In the genomic region with DNA sequence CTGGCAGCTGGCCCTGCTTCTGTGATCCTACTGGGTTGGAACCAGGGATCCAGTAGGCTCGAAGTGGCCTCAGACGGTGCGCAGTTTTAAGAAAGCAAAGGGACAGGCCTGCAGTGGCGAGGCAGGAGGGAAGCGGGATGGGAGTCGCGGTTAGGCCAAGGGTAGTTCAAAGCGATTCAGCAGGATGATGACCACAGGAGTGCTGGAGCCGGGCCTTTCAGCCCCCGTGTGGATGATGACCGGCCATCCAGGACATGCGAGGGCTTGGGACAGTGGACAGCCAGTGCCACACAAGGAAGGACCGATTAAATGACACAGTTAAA, we compare ENCODE assay signal across 8 cellular contexts. TPM values are rescaled to one million over a fixed set of nuclear protein-coding genes. Genes with fewer than 3 reads are reported as not detected.
DNase-seq lines count a peak whose midpoint lies in the region; ATAC-seq, FAIRE-seq and TF ChIP-seq lines count a peak whose summit lies in the region.

No MANE protein-coding gene starts in this region.

- DNase-seq in DMS114 treated with DMSO at 0.1 percent for 48 hours (lab: John Stamatoyannopoulos, UW; ENCODE audit: unreplicated experiment) (peak; percentile 15), HAP-1 (ENCODE audit: low spot score in 2 of 2) (peak; percentile 43 to 58), HepG2 (ENCODE audit: low spot score) (peak; percentile 29), NCI-H2029 treated with DMSO at 0.1 percent for 48 hours (lab: John Stamatoyannopoulos, UW) (no peak)

- H3K4me1 ChIP-seq in HAP-1 (peaks cover 12% of the 10 kb centered on the region), OCI-LY1 (ENCODE audit: insufficient read depth, low read length, severe bottlenecking) (peaks cover 67% of the 10 kb centered on the region), HepG2 (ENCODE audit: insufficient read depth, low read length) (peaks cover 28% of the 10 kb centered on the region)

- H3K9ac ChIP-seq in OCI-LY1 (ENCODE audit: low read length) (peak overlapping the region; percentile 96), HepG2 (ENCODE audit: insufficient read depth, low read depth, low read length) (peak overlapping the region; percentile 80)

- BruUV-seq in HepG2 (replicated peaks; lab: Mats Ljungman, UMichigan): no TSS peak

- WGBS in HepG2 (ENCODE audit: low lambda C conversion rate): 0% methylated on average over 10 of the region's 13 CpGs

- no peaks in the 10 kb centered on the region for H3K27me3 ChIP-seq in HAP-1 (ENCODE audit: low read depth)
- no peaks in the 10 kb centered on the region for H3K27me3 ChIP-seq in OCI-LY1 (ENCODE audit: insufficient read depth, low read length)
- H3K27me3 ChIP-seq in HepG2 (ENCODE audit: control insufficient read depth in 1 of 2, insufficient read depth in 2 of 2, low read length in 2 of 2): no peaks in the 10 kb centered on the region

- POLR2A ChIA-PET in HepG2 (lab: Yijun Ruan, JAX): no interaction called here

- TF ChIP-seq CTCF in OCI-LY1 (IDR thresholded peaks at IDR 0.05; ENCODE audit: low read length): no peak
- 0 out of 2 replicates have a peak, but pooled peaks have one; percentile 12 for TF ChIP-seq CTCF in HepG2 (CRISPR knock-in tag; IDR thresholded peaks at IDR 0.05)

- no peaks in the 10 kb centered on the region for H4K20me1 ChIP-seq in OCI-LY1 (ENCODE audit: insufficient read depth, low read length)
- H4K20me1 ChIP-seq in HepG2 (ENCODE audit: insufficient read depth, low read length): peaks cover 4% of the 10 kb centered on the region; the same call in 1 of the 2 replicates

- no peak for TF ChIP-seq RAD21 in HepG2 (CRISPR knock-in tag; IDR thresholded peaks at IDR 0.05)

- H2AFZ ChIP-seq in OCI-LY1 (ENCODE audit: low read length): no peak overlapping the region
- no peak overlapping the region for H2AFZ ChIP-seq in HepG2 (ENCODE audit: low read length)

- intact Hi-C loops in HepG2 (cut with micrococcal nuclease; ENCODE audit: unreplicated experiment): loop anchor here (5.0 kb wide), 1 partner anchor 108 kb away; no protein-coding TSS in a partner anchor

- ATAC-seq in HepG2 (peak; percentile 66), GM19023 (IDR thresholded peaks at IDR 0.05; ENCODE audit: unreplicated experiment) (no peak)

- TF ChIP-seq EP300 in HepG2 (IDR thresholded peaks at IDR 0.05; ENCODE audit: low read depth in 2 of 2, low read length in 2 of 2) (no peak), HepG2 (CRISPR knock-in tag; IDR thresholded peaks at IDR 0.05; ENCODE audit: borderline replicate concordance) (no peak)

- H3K36me3 ChIP-seq in HAP-1 (replicated peaks): no peaks in the 10 kb centered on the region
- H3K36me3 ChIP-seq in OCI-LY1 (ENCODE audit: insufficient read depth, low read length): 0 out of 2 replicates have a peak, but pooled peaks cover 4% of the 10 kb centered on the region
- no peaks in the 10 kb centered on the region for H3K36me3 ChIP-seq in HepG2 (replicated peaks in 1 of 2; ENCODE audit: control insufficient read depth in 1 of 2, insufficient read depth in 2 of 2, low read length in 2 of 2)

- peaks cover 45% of the 10 kb centered on the region for H3K79me2 ChIP-seq in OCI-LY1 (ENCODE audit: insufficient read depth, low read length)
- peaks cover 16% of the 10 kb centered on the region for H3K79me2 ChIP-seq in HepG2 (ENCODE audit: insufficient read depth, low read length)

- FAIRE-seq in HepG2 (lab: Jason Lieb, UNC): no peak

- no peak for TF ChIP-seq POLR2A in HepG2 (IDR thresholded peaks at IDR 0.05; ENCODE audit: insufficient read depth in 1 of 2, low read depth in 2 of 2, low read length in 2 of 2)

- H3K4me2 ChIP-seq in OCI-LY1 (ENCODE audit: low read length): peak overlapping the region; percentile 95
- H3K4me2 ChIP-seq in HepG2 (ENCODE audit: low read depth, low read length): peak overlapping the region; percentile 90

- H3K27ac ChIP-seq in OCI-LY1 (ENCODE audit: low read depth, low read length, poor library complexity, severe bottlenecking): peak overlapping the region; percentile 96
- peak overlapping the region; percentile 80 for H3K27ac ChIP-seq in cingulate gyrus (ENCODE audit: low read depth, low read length)
- peak overlapping the region; percentile 81 for H3K27ac ChIP-seq in HepG2 (ENCODE audit: extremely low read length, insufficient read depth, low read length)
- H3K27ac ChIP-seq in temporal lobe (ENCODE audit: low read depth, low read length): peak overlapping the region; percentile 72

- in situ Hi-C loops in HAP-1 (cut with MboI; ENCODE audit: low sequenced_read_pairs) (loop anchor here (25.0 kb wide), 1 partner anchor 923 kb away; the partner anchor contains the start of gene TRIM13), HepG2 (cut with HindIII; ENCODE audit: extremely low pct_ligation_motif_present, low pct_unique_long_range_greater_than_20kb) (loop anchor here (10.0 to 25.0 kb wide), 2 partner anchors 936 to 1248 kb away; no protein-coding TSS in a partner anchor)

- peaks cover 2% of the 10 kb centered on the region; the same call in 1 of the 2 replicates for H3F3A ChIP-seq in OCI-LY1 (ENCODE audit: insufficient read depth, low read length)

- H3K9me2 ChIP-seq in OCI-LY1 (ENCODE audit: low read depth, low read length): no peaks in the 10 kb centered on the region

- CTCF ChIA-PET in HepG2 (lab: Yijun Ruan, JAX; ENCODE audit: low intra/inter-chr PET ratio, low total read pairs): interaction anchor here (1.3 kb wide), 1 partner anchor 159 kb away, joined by 4 read pairs; no protein-coding TSS in a partner anchor

- H3K4me3 ChIP-seq in HAP-1 (peak overlapping the region; percentile 56), OCI-LY1 (ENCODE audit: low read depth, low read length, poor library complexity, severe bottlenecking) (peak overlapping the region; percentile 86), HepG2 (replicated peaks in 1 of 3; ENCODE audit: insufficient read depth in 1 of 3, low read depth in 2 of 3, low read length in 3 of 3) (peak overlapping the region; percentile 77 to 82 (median 82))

- no peaks in the 10 kb centered on the region for H3K9me3 ChIP-seq in HAP-1
- no peaks in the 10 kb centered on the region for H3K9me3 ChIP-seq in OCI-LY1 (ENCODE audit: low read length)
- no peaks in the 10 kb centered on the region for H3K9me3 ChIP-seq in HepG2 (ENCODE audit: low read length)

TF ChIP-seq in HepG2, 621 proteins besides CTCF, POLR2A, EP300 and RAD21 (continues in another document):
- TF ChIP-seq, protein P1, sequence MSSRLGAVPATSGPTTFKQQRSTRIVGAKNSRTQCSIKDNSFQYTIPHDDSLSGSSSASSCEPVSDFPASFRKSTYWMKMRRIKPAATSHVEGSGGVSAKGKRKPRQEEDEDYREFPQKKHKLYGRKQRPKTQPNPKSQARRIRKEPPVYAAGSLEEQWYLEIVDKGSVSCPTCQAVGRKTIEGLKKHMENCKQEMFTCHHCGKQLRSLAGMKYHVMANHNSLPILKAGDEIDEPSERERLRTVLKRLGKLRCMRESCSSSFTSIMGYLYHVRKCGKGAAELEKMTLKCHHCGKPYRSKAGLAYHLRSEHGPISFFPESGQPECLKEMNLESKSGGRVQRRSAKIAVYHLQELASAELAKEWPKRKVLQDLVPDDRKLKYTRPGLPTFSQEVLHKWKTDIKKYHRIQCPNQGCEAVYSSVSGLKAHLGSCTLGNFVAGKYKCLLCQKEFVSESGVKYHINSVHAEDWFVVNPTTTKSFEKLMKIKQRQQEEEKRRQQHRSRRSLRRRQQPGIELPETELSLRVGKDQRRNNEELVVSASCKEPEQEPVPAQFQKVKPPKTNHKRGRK (CRISPR knock-in tag; IDR thresholded peaks at IDR 0.05): no peak
- TF ChIP-seq ZNF317 (CRISPR knock-in tag; IDR thresholded peaks at IDR 0.05): 0 out of 2 replicates have a peak, but pooled peaks have one; percentile 26
- 0 out of 2 replicates have a peak, but pooled peaks have one; percentile 39 for TF ChIP-seq NFATC3 (CRISPR knock-in tag; IDR thresholded peaks at IDR 0.05)
- TF ChIP-seq ZNF572 (CRISPR knock-in tag; IDR thresholded peaks at IDR 0.05): 0 out of 2 replicates have a peak, but pooled peaks have one; percentile 67
- no peak for TF ChIP-seq ZNF354B (CRISPR knock-in tag; IDR thresholded peaks at IDR 0.05)
- no peak for TF ChIP-seq YEATS4 (CRISPR knock-in tag; IDR thresholded peaks at IDR 0.05; ENCODE audit: borderline replicate concordance)
- no peak for TF ChIP-seq SNAPC5 (CRISPR knock-in tag; IDR thresholded peaks at IDR 0.05; ENCODE audit: borderline replicate concordance)

RNA-seq across cellular contexts. Expression of gene RNASEH2B, which starts 0.9 kb away (rescaled TPM):
- total RNA-seq in HepG2 (2016; rRNA removed; fragmentation: Illumina TruSeq; extraction: Trizol) (55.4 and 60.0 TPM in 2 replicates), temporal lobe (157 TPM)
- 91.2 and 92.3 TPM in 2 replicates for total RNA-seq in HepG2 (2016; cell fraction: cytosol; rRNA removed; fragmentation: Illumina TruSeq; extraction: Trizol; ENCODE audit: low read depth)
- 54.1 and 63.4 TPM in 2 replicates for total RNA-seq in HepG2 (2016; cell fraction: insoluble cytoplasmic fraction; rRNA removed; fragmentation: Illumina TruSeq; extraction: Trizol)
- total RNA-seq in HepG2 (2016; cell fraction: membrane; rRNA removed; fragmentation: Illumina TruSeq; extraction: Trizol): 73.7 and 77.0 TPM in 2 replicates
- total RNA-seq in HepG2 (2016; cell fraction: nucleus; rRNA removed; fragmentation: Illumina TruSeq; extraction: Trizol): 39.0 and 45.0 TPM in 2 replicates
- polyA plus RNA-seq in HepG2 (2011; rRNA removed): 11.4 and 17.2 TPM in 2 replicates
- 4.6 and 7.0 TPM in 2 replicates for polyA plus RNA-seq in HepG2 (2011; cell fraction: cytosol; rRNA removed)
- 8.4 and 9.0 TPM in 2 replicates for polyA plus RNA-seq in HepG2 (2011; cell fraction: nucleus; rRNA removed)
- 18.6 and 20.3 TPM in 2 replicates for polyA plus RNA-seq in HepG2 (2012)
- polyA plus RNA-seq in HepG2 (2016; cell fraction: cytosol; fragmentation: Illumina TruSeq; extraction: Trizol; ENCODE audit: low read depth): 48.3 and 56.0 TPM in 2 replicates
- 54.7 and 55.2 TPM in 2 replicates for polyA plus RNA-seq in HepG2 (2016; cell fraction: insoluble cytoplasmic fraction; fragmentation: Illumina TruSeq; extraction: Trizol; ENCODE audit: low read depth)
- 58.3 and 59.3 TPM in 2 replicates for polyA plus RNA-seq in HepG2 (2016; cell fraction: membrane; fragmentation: Illumina TruSeq; extraction: Trizol; ENCODE audit: low read depth)
- 36.5 and 45.3 TPM in 2 replicates for polyA plus RNA-seq in HepG2 (2016; cell fraction: nucleus; fragmentation: Illumina TruSeq; extraction: Trizol; ENCODE audit: insufficient read depth, low read depth)
- polyA minus RNA-seq in HepG2 (2011; rRNA and poly(A)+ RNA removed; ENCODE audit: low replicate concordance): 6.6 and 14.1 TPM in 2 replicates
- 7.3 and 8.9 TPM in 2 replicates for polyA minus RNA-seq in HepG2 (2011; cell fraction: cytosol; rRNA and poly(A)+ RNA removed)
- 51.9 and 53.7 TPM in 2 replicates for polyA minus RNA-seq in HepG2 (2011; cell fraction: nucleus; rRNA and poly(A)+ RNA removed)
